In the genomic region with DNA sequence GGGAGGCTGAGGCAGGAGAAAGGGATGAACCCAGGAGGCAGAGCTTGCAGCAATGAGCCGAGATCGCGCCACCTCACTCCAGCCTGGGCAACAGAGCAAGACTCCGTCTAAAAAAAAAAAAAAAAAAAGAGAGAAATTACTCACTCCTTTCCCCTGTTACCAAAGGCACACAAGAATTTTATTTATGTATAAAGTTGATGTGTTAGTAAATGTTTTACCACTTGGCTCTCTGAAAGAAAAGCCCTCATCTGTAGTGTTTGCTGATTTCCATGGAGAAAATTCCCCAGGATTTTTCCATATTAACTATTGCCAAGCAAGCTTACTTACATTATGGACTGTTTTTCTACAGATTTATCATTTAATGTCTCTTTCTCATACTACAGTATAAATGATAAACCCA, we compare ENCODE assay signal across 5 cellular contexts.
"Had no signal": no experiment of that assay in that cellular context is flagged by ENCODE, and none has a peak within 500 bp of the region (broad histone marks: within the 10 kb centered on the region; RNA-seq: fewer than 3 reads in every experiment).

No MANE protein-coding gene starts in this region.

- H3K27ac Mint-ChIP-seq: HFFc6 had no signal

- DNase-seq: GM23248, GOT3, H7, HFFc6, IMR-90 had no signal

- H3K4me3 Mint-ChIP-seq: HFFc6 had no signal

- H3K9me3 Mint-ChIP-seq: HFFc6 had no signal
